Comparison of ENCODE assay signal across 9 cellular contexts in genomic region chr3:47057212-47057671, GRCh38.
DNase-seq lines count a peak whose midpoint lies in the region; ATAC-seq and TF ChIP-seq lines count a peak whose summit lies in the region.
"Had no signal": no experiment of that assay in that cellular context is flagged by ENCODE, and none has a peak within 500 bp of the region (broad histone marks: within the 10 kb centered on the region; RNA-seq: fewer than 3 reads in every experiment).

No MANE protein-coding gene starts in this region.

- DNase-seq in A172 (ENCODE audit: low spot score) (peak; percentile 9), T-helper 17 cell (peak in 2 of 3 donors; percentile 18 to 41), natural killer cell (no peak), T1000 (lab: John Stamatoyannopoulos, UW) (no peak), NCI-H510A treated with DMSO at 0.1 percent for 48 hours (lab: John Stamatoyannopoulos, UW) (no peak), amniotic stem cell (lab: John Stamatoyannopoulos, UW) (no peak)
- peak; percentile 60 for DNase-seq in activated naive CD4-positive, alpha-beta T cell treated with Interleukin-2 at 50 U/mL for 16 hours
- DNase-seq: NCI-H526 had no signal

- H3K9me3 Mint-ChIP-seq in natural killer cell: no peaks in the 10 kb centered on the region

- intact Hi-C loops in natural killer cell (cut with micrococcal nuclease): no loop called here

- peaks cover 35% of the 10 kb centered on the region for H3K4me1 Mint-ChIP-seq in T-helper 17 cell
- H3K4me1 Mint-ChIP-seq in natural killer cell: peaks cover 34 to 35% of the 10 kb centered on the region in 2 donors

- peak; percentile 88 for ATAC-seq in T-helper 17 cell
- ATAC-seq in natural killer cell: peak; percentile 60 to 61 (median 60)
- no peak for ATAC-seq in GM21576 (IDR thresholded peaks at IDR 0.05; ENCODE audit: unreplicated experiment)

- peak overlapping the region; percentile 94 for H3K27ac Mint-ChIP-seq in T-helper 17 cell
- H3K27ac Mint-ChIP-seq in natural killer cell: peak overlapping the region; percentile 4 to 39

- TF ChIP-seq CTCF in natural killer cell (IDR thresholded peaks at IDR 0.05): no peak

- peak overlapping the region; percentile 68 for H3K4me3 Mint-ChIP-seq in T-helper 17 cell
- H3K4me3 Mint-ChIP-seq in natural killer cell: no peak overlapping the region

- H3K27me3 Mint-ChIP-seq in T-helper 17 cell (no peaks in the 10 kb centered on the region), natural killer cell (ENCODE audit: low read depth in 2 of 2) (no peaks in the 10 kb centered on the region)

- no peaks in the 10 kb centered on the region for H3K9me3 ChIP-seq in T-helper 17 cell (ENCODE audit: control insufficient read depth, low read length, poor library complexity, severe bottlenecking)

- H3K36me3 Mint-ChIP-seq in T-helper 17 cell (ENCODE audit: low read depth): peaks cover 2% of the 10 kb centered on the region
- H3K36me3 Mint-ChIP-seq in natural killer cell: peaks cover 15% of the 10 kb centered on the region

Comparison
In these comparisons a context has a peak if more than half of its experiments do, and no peak if none do; other contexts are left out.
1. DNase-seq: peak in A172 (single experiment), T-helper 17 cell (2 of 3) and activated naive CD4-positive, alpha-beta T cell treated with Interleukin-2 at 50 U/mL for 16 hours (single experiment); none in natural killer cell (single experiment), T1000 (single experiment), NCI-H510A treated with DMSO at 0.1 percent for 48 hours (single experiment) and amniotic stem cell (single experiment).